Comparison of ENCODE assay signal across 18 cellular contexts in genomic region chr22:29219881-29220670, GRCh38. TPM values are rescaled to one million over a fixed set of nuclear protein-coding genes. Genes with fewer than 3 reads are reported as not detected.
DNase-seq lines count a peak whose midpoint lies in the region; ATAC-seq, FAIRE-seq and TF ChIP-seq lines count a peak whose summit lies in the region.
"Had no signal": no experiment of that assay in that cellular context is flagged by ENCODE, and none has a peak within 500 bp of the region (broad histone marks: within the 10 kb centered on the region; RNA-seq: fewer than 3 reads in every experiment).

No MANE protein-coding gene starts in this region.

- peak; percentile 50 for FAIRE-seq in H1 (lab: Jason Lieb, UNC)

- H4K8ac ChIP-seq in H1 (ENCODE audit: extremely low read depth, insufficient read depth, low read length), result 0 out of 2 replicates have a peak overlapping the region, but pooled peaks have one; percentile 35
- H4K8ac ChIP-seq in mesendoderm (ENCODE audit: low read depth, low read length), result no peak overlapping the region

- H2BK15ac ChIP-seq in H1 (ENCODE audit: low read length), result peak overlapping the region; percentile 18; the same call in 1 of the 2 replicates
- no peak overlapping the region for H2BK15ac ChIP-seq in mesendoderm (replicated peaks; ENCODE audit: low read depth)

- H3K27me3 ChIP-seq in HUES48 (ENCODE audit: control insufficient read depth, insufficient read depth, low read length) (no peaks in the 10 kb centered on the region), H1 (replicated peaks in 1 of 4; ENCODE audit: control insufficient read depth in 3 of 4, extremely low read depth in 1 of 4, insufficient read depth in 3 of 4, low read length in 3 of 4) (no peaks in the 10 kb centered on the region), mesendoderm (ENCODE audit: insufficient read depth, low read length, poor library complexity) (no peaks in the 10 kb centered on the region)
- H3K27me3 ChIP-seq: cardiac muscle cell, gastrocnemius medialis had no signal

- H3K4me3 ChIP-seq in HUES48 (ENCODE audit: low read depth, low read length) (no peak overlapping the region), H1 (ENCODE audit: extremely low read depth in 1 of 4, insufficient read depth in 2 of 4, low read depth in 3 of 4, low read length in 4 of 4) (peak overlapping the region in 1 of 4 experiments; percentile 6; a peak in 1 of 8 replicates), mesendoderm (ENCODE audit: low read length) (no peak overlapping the region)
- H3K4me3 ChIP-seq: BLaER1 treated with 17β-estradiol and CSF1 and Interleukin-3, amounts not matched to agents 10 nM and 100 nM; cardiac muscle cell; gastrocnemius medialis; left ventricle myocardium inferior had no signal

- H3K18ac ChIP-seq in H1 (ENCODE audit: extremely low read depth, low read length), result peak overlapping the region; percentile 38
- no peak overlapping the region for H3K18ac ChIP-seq in mesendoderm (ENCODE audit: low read length)

- no peak for TF ChIP-seq EP300 in H1 (IDR thresholded peaks at IDR 0.05; ENCODE audit: borderline replicate concordance in 1 of 2, low read depth in 2 of 2, low read length in 2 of 2)

- H2BK120ac ChIP-seq in H1 (replicated peaks; ENCODE audit: low read depth, low read length) (no peak overlapping the region), mesendoderm (ENCODE audit: low read depth, low read length) (no peak overlapping the region)

- peaks cover 10% of the 10 kb centered on the region for H3K4me1 ChIP-seq in HUES48 (ENCODE audit: control insufficient read depth, insufficient read depth, low read length)
- peaks cover 0 to 11% (median 4%) of the 10 kb centered on the region in 4 experiments; a peak in 6 of 7 replicates for H3K4me1 ChIP-seq in H1 (replicated peaks in 1 of 4; ENCODE audit: control insufficient read depth in 3 of 4, insufficient read depth in 4 of 4, low read length in 3 of 4)
- peaks cover 2% of the 10 kb centered on the region for H3K4me1 ChIP-seq in mesendoderm (ENCODE audit: control insufficient read depth, low read depth, low read length)

- H3K23ac ChIP-seq in H1 (ENCODE audit: insufficient read length), result no peak overlapping the region
- peak overlapping the region; percentile 6 for H3K23ac ChIP-seq in mesendoderm (ENCODE audit: low read length)

- POLR2A ChIA-PET in H1 (lab: Charles Lee; ENCODE audit: partially characterized antibody), result interaction anchor here (0.6 to 1.7 kb wide), 9 partner anchors 10 to 261 kb away, joined by 3 to 6 read pairs (median 4); partner anchors contain the start of genes EMID1, EWSR1 and GAS2L1

- peak in 1 of 3 experiments; percentile 12; a peak in 1 of 4 replicates for TF ChIP-seq CTCF in H1 (IDR thresholded peaks at IDR 0.05; ENCODE audit: control extremely low read depth in 1 of 3, insufficient read depth in 1 of 3, low read depth in 1 of 3, low read length in 3 of 3)

- TF ChIP-seq POLR2A in H1 (IDR thresholded peaks at IDR 0.05; ENCODE audit: control extremely low read depth in 1 of 2, low read depth in 2 of 2, low read length in 2 of 2), result no peak

- no peak overlapping the region for H3K9ac ChIP-seq in HUES48 (ENCODE audit: low read depth, low read length)
- no peak overlapping the region for H3K9ac ChIP-seq in H1 (replicated peaks in 1 of 4; ENCODE audit: extremely low read depth in 1 of 4, low read depth in 3 of 4, low read length in 3 of 4)
- H3K9ac ChIP-seq in mesendoderm (ENCODE audit: low read length), result no peak overlapping the region
- H3K9ac ChIP-seq: BLaER1 treated with 17β-estradiol and CSF1 and Interleukin-3, amounts not matched to agents 10 nM and 100 nM; KMS-11 had no signal

- H2BK5ac ChIP-seq in H1 (ENCODE audit: low read depth, low read length) (no peak overlapping the region), mesendoderm (ENCODE audit: low read length) (no peak overlapping the region)

- no peaks in the 10 kb centered on the region for H3K79me1 ChIP-seq in H1 (ENCODE audit: low read depth, low read length)
- H3K79me1 ChIP-seq in mesendoderm (ENCODE audit: low read length), result no peaks in the 10 kb centered on the region

- CTCF ChIA-PET in H1 (lab: Charles Lee; ENCODE audit: partially characterized antibody), result interaction anchor here (0.8 to 6.5 kb wide), 7 partner anchors 11 to 63 kb away, joined by 3 to 54 read pairs (median 6); partner anchors contain the start of gene EMID1

- H3K27me3 Mint-ChIP-seq in stimulated activated naive CD8-positive, alpha-beta T cell treated with anti-CD3 and anti-CD28 coated beads, Interleukin-15, amount 100 ng/mL, for 72 hours, result no peaks in the 10 kb centered on the region
- H3K27me3 Mint-ChIP-seq in activated T-helper 17 cell treated with anti-CD3 and anti-CD28 coated beads, Interleukin-2, amount 50 U/mL, for 72 hours, result no peaks in the 10 kb centered on the region

- no peak overlapping the region for H3K4me3 Mint-ChIP-seq in stimulated activated naive CD8-positive, alpha-beta T cell treated with anti-CD3 and anti-CD28 coated beads, Interleukin-15, amount 100 ng/mL, for 72 hours
- no peak overlapping the region for H3K4me3 Mint-ChIP-seq in activated T-helper 17 cell treated with anti-CD3 and anti-CD28 coated beads, Interleukin-2, amount 50 U/mL, for 72 hours

- ATAC-seq in HG02885 (IDR thresholded peaks at IDR 0.05; ENCODE audit: poor library complexity, unreplicated experiment) (no peak), HG02884 (IDR thresholded peaks at IDR 0.05; ENCODE audit: unreplicated experiment) (no peak)
- no peak for ATAC-seq in stimulated activated naive CD8-positive, alpha-beta T cell treated with anti-CD3 and anti-CD28 coated beads, Interleukin-15, amount 100 ng/mL, for 72 hours
- ATAC-seq in activated T-helper 17 cell treated with anti-CD3 and anti-CD28 coated beads, Interleukin-2, amount 50 U/mL, for 72 hours (replicated peaks), result no peak
- ATAC-seq: gastrocnemius medialis had no signal

- no peak overlapping the region for H2BK20ac ChIP-seq in H1 (ENCODE audit: low read length)

- H2AFZ ChIP-seq in H1 (ENCODE audit: low read length), result no peak overlapping the region

- peaks cover 0 to 1% of the 10 kb centered on the region in 2 experiments for H4K20me1 ChIP-seq in H1 (replicated peaks in 1 of 2; ENCODE audit: control insufficient read depth in 1 of 2, insufficient read depth in 2 of 2, low read length in 2 of 2)

- no peaks in the 10 kb centered on the region for H3K4me1 Mint-ChIP-seq in stimulated activated naive CD8-positive, alpha-beta T cell treated with anti-CD3 and anti-CD28 coated beads, Interleukin-15, amount 100 ng/mL, for 72 hours
- H3K4me1 Mint-ChIP-seq in activated T-helper 17 cell treated with anti-CD3 and anti-CD28 coated beads, Interleukin-2, amount 50 U/mL, for 72 hours, result no peaks in the 10 kb centered on the region

- no peaks in the 10 kb centered on the region for H3K9me3 Mint-ChIP-seq in stimulated activated naive CD8-positive, alpha-beta T cell treated with anti-CD3 and anti-CD28 coated beads, Interleukin-15, amount 100 ng/mL, for 72 hours
- H3K9me3 Mint-ChIP-seq in activated T-helper 17 cell treated with anti-CD3 and anti-CD28 coated beads, Interleukin-2, amount 50 U/mL, for 72 hours, result no peaks in the 10 kb centered on the region

- H3K56ac ChIP-seq in H1 (replicated peaks; ENCODE audit: insufficient read length, low read depth, low read length), result no peak overlapping the region
- H3K56ac ChIP-seq in mesendoderm (ENCODE audit: low read length), result peak overlapping the region; percentile 22

- H2BK12ac ChIP-seq in H1 (ENCODE audit: low read depth, low read length), result no peak overlapping the region

- WGBS in H1 (ENCODE audit: extremely low coverage in 1 of 2, insufficient coverage in 1 of 2, insufficient read length in 1 of 2, insufficient replicate concordance in 2 of 2, low coverage in 1 of 2, low lambda C conversion rate in 2 of 2, missing lambda C conversion rate in 1 of 2), 2 experiments, result 75% methylated on average over 14 of the region's 14 CpGs; no CpG with 5 or more reads in 1 of the 2 experiments
- WGBS in mesendoderm (ENCODE audit: extremely low coverage, insufficient coverage, low lambda C conversion rate), result no CpG with 5 or more reads among the region's 14 CpGs

- H3K4ac ChIP-seq in H1 (replicated peaks; ENCODE audit: insufficient read length, low read depth, low read length) (peak overlapping the region; percentile 65), mesendoderm (ENCODE audit: low read depth, low read length) (no peak overlapping the region)

- no peaks in the 10 kb centered on the region for H3K36me3 Mint-ChIP-seq in activated T-helper 17 cell treated with anti-CD3 and anti-CD28 coated beads, Interleukin-2, amount 50 U/mL, for 72 hours (ENCODE audit: low read depth)

- H3K79me2 ChIP-seq in H1 (ENCODE audit: control insufficient read depth in 1 of 2, insufficient read depth in 2 of 2, low read length in 2 of 2) (no peaks in the 10 kb centered on the region), mesendoderm (ENCODE audit: control insufficient read depth, insufficient read depth, low read length) (no peaks in the 10 kb centered on the region)

- H4K5ac ChIP-seq in H1 (ENCODE audit: insufficient read length, low read depth, low read length), result peak overlapping the region; percentile 34
- no peak overlapping the region for H4K5ac ChIP-seq in mesendoderm (ENCODE audit: low read length)

- no peak overlapping the region for H3K27ac Mint-ChIP-seq in stimulated activated naive CD8-positive, alpha-beta T cell treated with anti-CD3 and anti-CD28 coated beads, Interleukin-15, amount 100 ng/mL, for 72 hours
- H3K27ac Mint-ChIP-seq in activated T-helper 17 cell treated with anti-CD3 and anti-CD28 coated beads, Interleukin-2, amount 50 U/mL, for 72 hours, result no peak overlapping the region

- TF ChIP-seq RAD21 in H1 (IDR thresholded peaks at IDR 0.05 in 1 of 2, conservative IDR thresholded peaks at IDR 0.05 in 1 of 2; ENCODE audit: low read depth in 2 of 2, low read length in 2 of 2), result peak in 1 of 2 experiments; percentile 10; a peak in 1 of 4 replicates

- H3K36me3 ChIP-seq in HUES48 (ENCODE audit: control insufficient read depth, insufficient read depth, low read length) (no peaks in the 10 kb centered on the region), H1 (ENCODE audit: control insufficient read depth in 2 of 4, insufficient read depth in 4 of 4, low read length in 3 of 4) (no peaks in the 10 kb centered on the region), mesendoderm (ENCODE audit: control insufficient read depth, insufficient read depth, low read length) (no peaks in the 10 kb centered on the region)
- H3K36me3 ChIP-seq: BLaER1 treated with 17β-estradiol and CSF1 and Interleukin-3, amounts not matched to agents 10 nM and 100 nM; cardiac muscle cell; gastrocnemius medialis; left ventricle myocardium inferior had no signal

- no peaks in the 10 kb centered on the region; the same call in 1 of the 2 replicates for H3K23me2 ChIP-seq in H1 (ENCODE audit: low read depth, low read length)

- H3K27ac ChIP-seq in HUES48 (ENCODE audit: low read depth, low read length) (peak overlapping the region; percentile 16), H1 (ENCODE audit: low read depth, low read length) (0 out of 2 replicates have a peak overlapping the region, but pooled peaks have one; percentile 11), mesendoderm (ENCODE audit: low read depth, low read length) (no peak overlapping the region)
- H3K27ac ChIP-seq: BLaER1 treated with 17β-estradiol and CSF1 and Interleukin-3, amounts not matched to agents 10 nM and 100 nM; cardiac muscle cell; gastrocnemius medialis; KMS-11; left ventricle myocardium inferior had no signal

- peak; percentile 4 for DNase-seq in 8988T
- DNase-seq in H1 (ENCODE audit: low read depth in 1 of 2, low spot score in 2 of 2), result no peak
- DNase-seq in mesendoderm, result no peak
- no peak for DNase-seq in stimulated activated naive CD8-positive, alpha-beta T cell treated with anti-CD3 and anti-CD28 coated beads, Interleukin-15, amount 100 ng/mL, for 72 hours
- DNase-seq: activated CD4-positive, alpha-beta T cell treated with anti-CD3 and anti-CD28 coated beads, Interleukin-2, amount 50 U/mL, for 4 hours; activated gamma-delta T cell treated with Interleukin-2 at 50 U/mL for 16 hours; gastrocnemius medialis; GF-D8; left ventricle myocardium inferior; NCI-H1048; NCI-H2081 had no signal

- peak overlapping the region in 1 of 2 experiments; percentile 22; a peak in 2 of 4 replicates for H3K4me2 ChIP-seq in H1 (ENCODE audit: insufficient read depth in 1 of 2, low read depth in 2 of 2, low read length in 2 of 2)
- H3K4me2 ChIP-seq in mesendoderm (ENCODE audit: low read length), result no peak overlapping the region
- H3K4me2 ChIP-seq: BLaER1 treated with 17β-estradiol and CSF1 and Interleukin-3, amounts not matched to agents 10 nM and 100 nM; KMS-11 had no signal

- no peak overlapping the region for H3K14ac ChIP-seq in H1 (ENCODE audit: insufficient read length)

- H4K91ac ChIP-seq in H1 (replicated peaks; ENCODE audit: insufficient read length, low read length), result peak overlapping the region; percentile 55

- H2AK5ac ChIP-seq in H1 (ENCODE audit: low read depth, low read length) (no peak overlapping the region; the same call in 1 of the 2 replicates), mesendoderm (ENCODE audit: low read length) (no peak overlapping the region)

- H3K9me3 ChIP-seq in HUES48 (ENCODE audit: control insufficient read depth, insufficient read depth, low read length), result no peaks in the 10 kb centered on the region
- no peaks in the 10 kb centered on the region for H3K9me3 ChIP-seq in H1 (ENCODE audit: insufficient read depth in 2 of 2, low read depth in 1 of 2, low read length in 1 of 2)
- H3K9me3 ChIP-seq: BLaER1 treated with 17β-estradiol and CSF1 and Interleukin-3, amounts not matched to agents 10 nM and 100 nM; gastrocnemius medialis; left ventricle myocardium inferior had no signal

RNA-seq across cellular contexts. Expression of gene EMID1, which starts 14.4 kb away (rescaled TPM):
- total RNA-seq in H1 (2021; fragmentation: NEBNext Ultra II Directional; extraction: Animal tissue kit (Norgen Biotek cat#: 25700)), result 3.8 and 3.9 TPM in 2 replicates
- polyA plus RNA-seq in H1 (2011; rRNA removed), result 7.4 and 11.1 TPM in 2 replicates
- polyA plus RNA-seq in H1 (2011; cell fraction: cytosol; rRNA removed), result 10.7 TPM
- polyA plus RNA-seq in H1 (2011; cell fraction: nucleus; rRNA removed), result 27.1 TPM
- polyA plus RNA-seq in H1 (2012, experiment 1 of 2), result 3.3 to 7.5 TPM (median 6.0 TPM) in 4 replicates
- polyA plus RNA-seq in H1 (2012, experiment 2 of 2), result 3.9 TPM
- 3.5 TPM for polyA plus RNA-seq in H1 (2013, experiment 1 of 2)
- 3.6 TPM for polyA plus RNA-seq in H1 (2013, experiment 2 of 2)
- polyA minus RNA-seq in H1 (2011; rRNA and poly(A)+ RNA removed), result 7.1 and 9.3 TPM in 2 replicates
- polyA minus RNA-seq in H1 (2011; cell fraction: cytosol; rRNA and poly(A)+ RNA removed), result 7.9 TPM
- polyA minus RNA-seq in H1 (2011; cell fraction: nucleus; rRNA and poly(A)+ RNA removed), result 12.0 TPM
- polyA plus RNA-seq in mesendoderm (2013, experiment 1 of 2), result 0.74 TPM
- polyA plus RNA-seq in mesendoderm (2013, experiment 2 of 2), result 0.85 TPM
- total RNA-seq in activated T-helper 17 cell treated with anti-CD3 and anti-CD28 coated beads, Interleukin-2, amount 50 U/mL, for 72 hours, result not detected

RNA-seq across cellular contexts. Expression of gene RHBDD3, which starts 47.7 kb away (rescaled TPM):
- 72.1 and 75.7 TPM in 2 replicates for total RNA-seq in H1 (2021; fragmentation: NEBNext Ultra II Directional; extraction: Animal tissue kit (Norgen Biotek cat#: 25700))
- polyA plus RNA-seq in H1 (2011; rRNA removed), result 117 and 171 TPM in 2 replicates
- 128 TPM for polyA plus RNA-seq in H1 (2011; cell fraction: cytosol; rRNA removed)
- polyA plus RNA-seq in H1 (2011; cell fraction: nucleus; rRNA removed), result 161 TPM
- polyA plus RNA-seq in H1 (2012, experiment 1 of 2), result 64.0 to 89.1 TPM (median 81.6 TPM) in 4 replicates
- polyA plus RNA-seq in H1 (2012, experiment 2 of 2), result 70.6 TPM
- 69.3 TPM for polyA plus RNA-seq in H1 (2013, experiment 1 of 2)
- polyA plus RNA-seq in H1 (2013, experiment 2 of 2), result 69.0 TPM
- polyA minus RNA-seq in H1 (2011; rRNA and poly(A)+ RNA removed), result 20.8 and 28.6 TPM in 2 replicates
- 29.9 TPM for polyA minus RNA-seq in H1 (2011; cell fraction: cytosol; rRNA and poly(A)+ RNA removed)
- polyA minus RNA-seq in H1 (2011; cell fraction: nucleus; rRNA and poly(A)+ RNA removed), result 42.7 TPM
- polyA plus RNA-seq in mesendoderm (2013, experiment 1 of 2), result 39.0 TPM
- 37.0 TPM for polyA plus RNA-seq in mesendoderm (2013, experiment 2 of 2)
- total RNA-seq in activated T-helper 17 cell treated with anti-CD3 and anti-CD28 coated beads, Interleukin-2, amount 50 U/mL, for 72 hours, result 10 to 100 TPM; 19.2 to 36.8 TPM

RNA-seq across cellular contexts. Expression of gene EWSR1, which starts 48.0 kb away (rescaled TPM):
- total RNA-seq in H1 (2021; fragmentation: NEBNext Ultra II Directional; extraction: Animal tissue kit (Norgen Biotek cat#: 25700)), result 385 and 387 TPM in 2 replicates
- polyA plus RNA-seq in H1 (2011; rRNA removed), result 646 and 930 TPM in 2 replicates
- 525 TPM for polyA plus RNA-seq in H1 (2011; cell fraction: cytosol; rRNA removed)
- 1,044 TPM for polyA plus RNA-seq in H1 (2011; cell fraction: nucleus; rRNA removed)
- polyA plus RNA-seq in H1 (2012, experiment 1 of 2), result 380 to 507 TPM (median 400 TPM) in 4 replicates
- polyA plus RNA-seq in H1 (2012, experiment 2 of 2), result 92.9 TPM
- polyA plus RNA-seq in H1 (2013, experiment 1 of 2), result 297 TPM
- polyA plus RNA-seq in H1 (2013, experiment 2 of 2), result 268 TPM
- polyA minus RNA-seq in H1 (2011; rRNA and poly(A)+ RNA removed), result 575 and 704 TPM in 2 replicates
- 228 TPM for polyA minus RNA-seq in H1 (2011; cell fraction: cytosol; rRNA and poly(A)+ RNA removed)
- 291 TPM for polyA minus RNA-seq in H1 (2011; cell fraction: nucleus; rRNA and poly(A)+ RNA removed)
- polyA plus RNA-seq in mesendoderm (2013, experiment 1 of 2), result 366 TPM
- 366 TPM for polyA plus RNA-seq in mesendoderm (2013, experiment 2 of 2)
- total RNA-seq in activated T-helper 17 cell treated with anti-CD3 and anti-CD28 coated beads, Interleukin-2, amount 50 U/mL, for 72 hours, result 100 to 1,000 TPM; 231 to 319 TPM
